22 cellular contexts compared by ENCODE assay signal in genomic region chr1:223802032-223802431, GRCh38.
"Had no signal": no experiment of that assay in that cellular context is flagged by ENCODE, and none has a peak within 500 bp of the region (broad histone marks: within the 10 kb centered on the region; RNA-seq: fewer than 3 reads in every experiment).

No MANE protein-coding gene starts in this region.

- H3K4me3 Mint-ChIP-seq: activated naive CD8-positive, alpha-beta T cell treated with anti-CD3 and anti-CD28 coated beads, Interleukin-2, amount 10 ng/mL, durations not matched to agents 7 days and 5 days; activated T-cell treated with anti-CD3 and anti-CD28 coated beads, Interleukin-2, amount 50 U/mL, for 24 hours; activated T-helper 17 cell treated with anti-CD3 and anti-CD28 coated beads, Interleukin-2, amount 50 U/mL, for 72 hours; naive thymus-derived CD4-positive, alpha-beta T cell; neural progenitor cell; stimulated activated naive B cell treated with anti-CD40 and anti-IgM and Interleukin-4, amounts not matched to agents 10 μg/mL and 1 μg/mL and 100 μg/mL, for 72 hours; T-cell had no signal

- H3K27ac Mint-ChIP-seq: activated naive CD8-positive, alpha-beta T cell treated with anti-CD3 and anti-CD28 coated beads, Interleukin-2, amount 10 ng/mL, durations not matched to agents 7 days and 5 days; activated T-helper 17 cell treated with anti-CD3 and anti-CD28 coated beads, Interleukin-2, amount 50 U/mL, for 72 hours; neural progenitor cell; stimulated activated naive B cell treated with anti-CD40 and anti-IgM and Interleukin-4, amounts not matched to agents 10 μg/mL and 1 μg/mL and 100 μg/mL, for 72 hours had no signal

- H3K27me3 Mint-ChIP-seq: activated naive CD8-positive, alpha-beta T cell treated with anti-CD3 and anti-CD28 coated beads, Interleukin-2, amount 10 ng/mL, durations not matched to agents 7 days and 5 days; activated T-cell treated with anti-CD3 and anti-CD28 coated beads, Interleukin-2, amount 50 U/mL, for 24 hours; activated T-helper 17 cell treated with anti-CD3 and anti-CD28 coated beads, Interleukin-2, amount 50 U/mL, for 72 hours; naive thymus-derived CD4-positive, alpha-beta T cell; stimulated activated naive B cell treated with anti-CD40 and anti-IgM and Interleukin-4, amounts not matched to agents 10 μg/mL and 1 μg/mL and 100 μg/mL, for 72 hours; T-cell had no signal

- H3K9me3 Mint-ChIP-seq: activated naive CD8-positive, alpha-beta T cell treated with anti-CD3 and anti-CD28 coated beads, Interleukin-2, amount 10 ng/mL, durations not matched to agents 7 days and 5 days; activated T-cell treated with anti-CD3 and anti-CD28 coated beads, Interleukin-2, amount 50 U/mL, for 24 hours; activated T-helper 17 cell treated with anti-CD3 and anti-CD28 coated beads, Interleukin-2, amount 50 U/mL, for 72 hours; naive thymus-derived CD4-positive, alpha-beta T cell; neural progenitor cell; stimulated activated naive B cell treated with anti-CD40 and anti-IgM and Interleukin-4, amounts not matched to agents 10 μg/mL and 1 μg/mL and 100 μg/mL, for 72 hours; T-cell had no signal

- H3K27ac ChIP-seq: esophagus muscularis mucosa, neural progenitor cell, sigmoid colon, upper lobe of right lung had no signal

- DNase-seq: activated CD4-positive, alpha-beta T cell treated with anti-CD3 and anti-CD28 coated beads for 1 hour; activated CD8-positive, alpha-beta memory T cell treated with anti-CD3 and anti-CD28 coated beads for 24 hours; activated CD8-positive, alpha-beta memory T cell treated with anti-CD3 and anti-CD28 coated beads, Interleukin-2, amount 50 U/mL, for 4 hours; activated naive CD4-positive, alpha-beta T cell treated with Interleukin-2 at 50 U/mL for 16 hours; activated naive CD8-positive, alpha-beta T cell treated with anti-CD3 and anti-CD28 coated beads, Interleukin-2, amount 10 ng/mL, durations not matched to agents 7 days and 5 days; activated T-cell treated with anti-CD3 and anti-CD28 coated beads, Interleukin-2, amount 50 U/mL, for 24 hours; amniotic stem cell; dermis blood vessel endothelial cell; effector memory CD4-positive, alpha-beta T cell; left cardiac atrium; mesendoderm; naive thymus-derived CD4-positive, alpha-beta T cell; retina; sigmoid colon; stimulated activated CD4-positive, alpha-beta T cell treated with anti-CD3 and anti-CD28 coated beads, Interleukin-15, amount 100 ng/mL, for 24 hours; stimulated activated naive B cell treated with anti-CD40 and anti-IgM and Interleukin-4, amounts not matched to agents 10 μg/mL and 1 μg/mL and 100 μg/mL, for 72 hours; T-cell; T-helper 9 cell; upper lobe of right lung had no signal

- H3K4me1 Mint-ChIP-seq: activated naive CD8-positive, alpha-beta T cell treated with anti-CD3 and anti-CD28 coated beads, Interleukin-2, amount 10 ng/mL, durations not matched to agents 7 days and 5 days; activated T-helper 17 cell treated with anti-CD3 and anti-CD28 coated beads, Interleukin-2, amount 50 U/mL, for 72 hours; neural progenitor cell; stimulated activated naive B cell treated with anti-CD40 and anti-IgM and Interleukin-4, amounts not matched to agents 10 μg/mL and 1 μg/mL and 100 μg/mL, for 72 hours had no signal

- ATAC-seq: activated T-helper 17 cell treated with anti-CD3 and anti-CD28 coated beads, Interleukin-2, amount 50 U/mL, for 72 hours; left cardiac atrium; naive thymus-derived CD4-positive, alpha-beta T cell; stimulated activated naive B cell treated with anti-CD40 and anti-IgM and Interleukin-4, amounts not matched to agents 10 μg/mL and 1 μg/mL and 100 μg/mL, for 72 hours; T-cell; upper lobe of right lung had no signal
